1 cellular context compared by ENCODE assay signal in genomic region chr9:34591911-34592866, GRCh38.
TF ChIP-seq lines count a peak whose summit lies in the region.

No MANE protein-coding gene starts in this region.

TF ChIP-seq in IMR-90, 13 proteins besides CTCF, POLR2A, EP300 and RAD21:
- no peak for TF ChIP-seq RCOR1 (IDR thresholded peaks at IDR 0.05; ENCODE audit: insufficient replicate concordance, low read length)
- TF ChIP-seq, protein P1, sequence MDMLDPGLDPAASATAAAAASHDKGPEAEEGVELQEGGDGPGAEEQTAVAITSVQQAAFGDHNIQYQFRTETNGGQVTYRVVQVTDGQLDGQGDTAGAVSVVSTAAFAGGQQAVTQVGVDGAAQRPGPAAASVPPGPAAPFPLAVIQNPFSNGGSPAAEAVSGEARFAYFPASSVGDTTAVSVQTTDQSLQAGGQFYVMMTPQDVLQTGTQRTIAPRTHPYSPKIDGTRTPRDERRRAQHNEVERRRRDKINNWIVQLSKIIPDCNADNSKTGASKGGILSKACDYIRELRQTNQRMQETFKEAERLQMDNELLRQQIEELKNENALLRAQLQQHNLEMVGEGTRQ (IDR thresholded peaks at IDR 0.05; ENCODE audit: low read depth, low read length): no peak
- TF ChIP-seq CHD1 (IDR thresholded peaks at IDR 0.05; ENCODE audit: low read depth, low read length): no peak
- TF ChIP-seq MXI1 (IDR thresholded peaks at IDR 0.05; ENCODE audit: borderline replicate concordance, low read depth, low read length): no peak
- TF ChIP-seq FOS (IDR thresholded peaks at IDR 0.05; ENCODE audit: low read depth, low read length): no peak
- TF ChIP-seq CEBPB (IDR thresholded peaks at IDR 0.05; ENCODE audit: low read depth, low read length): no peak
